Comparison of ENCODE assay signal across 4 cellular contexts in genomic region chr17:5135131-5135712, GRCh38. TPM values are rescaled to one million over a fixed set of nuclear protein-coding genes. Genes with fewer than 3 reads are reported as not detected.
"Had no signal": no experiment of that assay in that cellular context is flagged by ENCODE, and none has a peak within 500 bp of the region (broad histone marks: within the 10 kb centered on the region; RNA-seq: fewer than 3 reads in every experiment).

No MANE protein-coding gene starts in this region.

RNA-seq across cellular contexts. Expression of gene USP6, which starts 19.4 kb away (rescaled TPM):
- total RNA-seq: HT-29, NCI-H460, RPMI7951, SJCRH30 had no signal

RNA-seq across cellular contexts. Expression of gene ZFP3, which starts 57.0 kb away (rescaled TPM):
- total RNA-seq: NCI-H460 had no signal
